Comparison of ENCODE assay signal across 1 cellular context in genomic region chr16:30934827-30935557, GRCh38.
A peak's percentile ranks its signal among the peaks of the same experiment; 100 is the strongest.
TF ChIP-seq lines count a peak whose summit lies in the region.

No MANE protein-coding gene starts in this region.

TF ChIP-seq in HEK293, 187 proteins besides CTCF, POLR2A, EP300 and RAD21 (continued from another document):
- TF ChIP-seq, protein P1, sequence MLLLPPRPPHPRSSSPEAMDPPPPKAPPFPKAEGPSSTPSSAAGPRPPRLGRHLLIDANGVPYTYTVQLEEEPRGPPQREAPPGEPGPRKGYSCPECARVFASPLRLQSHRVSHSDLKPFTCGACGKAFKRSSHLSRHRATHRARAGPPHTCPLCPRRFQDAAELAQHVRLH (tag by site-specific recombination; IDR thresholded peaks at IDR 0.05), result no peak
- TF ChIP-seq ZNF404 (tag by site-specific recombination; IDR thresholded peaks at IDR 0.05) (no peak), ZNF114 (tag by site-specific recombination; IDR thresholded peaks at IDR 0.05) (no peak), GLIS1 (tag by site-specific recombination; IDR thresholded peaks at IDR 0.05) (no peak), ZNF624 (tag by site-specific recombination; IDR thresholded peaks at IDR 0.05) (no peak), ZNF239 (tag by site-specific recombination; IDR thresholded peaks at IDR 0.05) (no peak), PRDM6 (tag by site-specific recombination; IDR thresholded peaks at IDR 0.05) (no peak), ELK4 (IDR thresholded peaks at IDR 0.05; ENCODE audit: borderline replicate concordance, low read depth, low read length) (no peak), ZBTB48 (tag by site-specific recombination; IDR thresholded peaks at IDR 0.05) (peak; percentile 87), ZNF639 (tag by site-specific recombination; IDR thresholded peaks at IDR 0.05) (0 out of 2 replicates have a peak, but pooled peaks have one; percentile 25), RBAK (tag by site-specific recombination; IDR thresholded peaks at IDR 0.05) (no peak), ZNF311 (tag by site-specific recombination; IDR thresholded peaks at IDR 0.05; ENCODE audit: borderline replicate concordance) (no peak), ZNF621 (tag by site-specific recombination; IDR thresholded peaks at IDR 0.05) (no peak), ZNF23 (tag by site-specific recombination; IDR thresholded peaks at IDR 0.05; ENCODE audit: borderline replicate concordance) (no peak), ZNF629 (tag by site-specific recombination; IDR thresholded peaks at IDR 0.05) (peak; percentile 28; the same call in 1 of the 2 replicates), ZNF2 (tag by site-specific recombination; IDR thresholded peaks at IDR 0.05) (peak; percentile 31; the same call in 1 of the 2 replicates), ZNF548 (tag by site-specific recombination; IDR thresholded peaks at IDR 0.05) (no peak), ZNF76 (tag by site-specific recombination; IDR thresholded peaks at IDR 0.05; ENCODE audit: borderline replicate concordance, low read depth) (no peak), EGR2 (tag by site-specific recombination; IDR thresholded peaks at IDR 0.05; ENCODE audit: low read depth) (no peak), ZNF280D (tag by site-specific recombination; IDR thresholded peaks at IDR 0.05) (no peak), ZSCAN16 (tag by site-specific recombination; IDR thresholded peaks at IDR 0.05) (no peak), ZNF654 (tag by site-specific recombination; IDR thresholded peaks at IDR 0.05; ENCODE audit: low read depth) (peak; percentile 89), ZNF843 (tag by site-specific recombination; IDR thresholded peaks at IDR 0.05) (no peak), ZNF24 (tag by site-specific recombination; IDR thresholded peaks at IDR 0.05) (peak; percentile 97), ZNF133 (tag by site-specific recombination; IDR thresholded peaks at IDR 0.05) (no peak), HIC1 (tag by site-specific recombination; IDR thresholded peaks at IDR 0.05) (no peak), PRDM4 (tag by site-specific recombination; IDR thresholded peaks at IDR 0.05) (no peak), YY2 (tag by site-specific recombination; IDR thresholded peaks at IDR 0.05) (peak; percentile 72), ZNF416 (tag by site-specific recombination; IDR thresholded peaks at IDR 0.05) (no peak), ZNF211 (tag by site-specific recombination; IDR thresholded peaks at IDR 0.05; ENCODE audit: low read depth) (no peak), ZEB2 (tag by site-specific recombination; IDR thresholded peaks at IDR 0.05) (peak; percentile 72), KLF1 (tag by site-specific recombination; IDR thresholded peaks at IDR 0.05) (no peak)
- TF ChIP-seq, protein P2, sequence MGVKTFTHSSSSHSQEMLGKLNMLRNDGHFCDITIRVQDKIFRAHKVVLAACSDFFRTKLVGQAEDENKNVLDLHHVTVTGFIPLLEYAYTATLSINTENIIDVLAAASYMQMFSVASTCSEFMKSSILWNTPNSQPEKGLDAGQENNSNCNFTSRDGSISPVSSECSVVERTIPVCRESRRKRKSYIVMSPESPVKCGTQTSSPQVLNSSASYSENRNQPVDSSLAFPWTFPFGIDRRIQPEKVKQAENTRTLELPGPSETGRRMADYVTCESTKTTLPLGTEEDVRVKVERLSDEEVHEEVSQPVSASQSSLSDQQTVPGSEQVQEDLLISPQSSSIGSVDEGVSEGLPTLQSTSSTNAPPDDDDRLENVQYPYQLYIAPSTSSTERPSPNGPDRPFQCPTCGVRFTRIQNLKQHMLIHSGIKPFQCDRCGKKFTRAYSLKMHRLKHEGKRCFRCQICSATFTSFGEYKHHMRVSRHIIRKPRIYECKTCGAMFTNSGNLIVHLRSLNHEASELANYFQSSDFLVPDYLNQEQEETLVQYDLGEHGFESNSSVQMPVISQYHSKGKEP (tag by site-specific recombination; IDR thresholded peaks at IDR 0.05), result no peak
- TF ChIP-seq, protein P3, sequence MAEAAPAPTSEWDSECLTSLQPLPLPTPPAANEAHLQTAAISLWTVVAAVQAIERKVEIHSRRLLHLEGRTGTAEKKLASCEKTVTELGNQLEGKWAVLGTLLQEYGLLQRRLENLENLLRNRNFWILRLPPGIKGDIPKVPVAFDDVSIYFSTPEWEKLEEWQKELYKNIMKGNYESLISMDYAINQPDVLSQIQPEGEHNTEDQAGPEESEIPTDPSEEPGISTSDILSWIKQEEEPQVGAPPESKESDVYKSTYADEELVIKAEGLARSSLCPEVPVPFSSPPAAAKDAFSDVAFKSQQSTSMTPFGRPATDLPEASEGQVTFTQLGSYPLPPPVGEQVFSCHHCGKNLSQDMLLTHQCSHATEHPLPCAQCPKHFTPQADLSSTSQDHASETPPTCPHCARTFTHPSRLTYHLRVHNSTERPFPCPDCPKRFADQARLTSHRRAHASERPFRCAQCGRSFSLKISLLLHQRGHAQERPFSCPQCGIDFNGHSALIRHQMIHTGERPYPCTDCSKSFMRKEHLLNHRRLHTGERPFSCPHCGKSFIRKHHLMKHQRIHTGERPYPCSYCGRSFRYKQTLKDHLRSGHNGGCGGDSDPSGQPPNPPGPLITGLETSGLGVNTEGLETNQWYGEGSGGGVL (tag by site-specific recombination; IDR thresholded peaks at IDR 0.05), result no peak
- TF ChIP-seq, protein P4, sequence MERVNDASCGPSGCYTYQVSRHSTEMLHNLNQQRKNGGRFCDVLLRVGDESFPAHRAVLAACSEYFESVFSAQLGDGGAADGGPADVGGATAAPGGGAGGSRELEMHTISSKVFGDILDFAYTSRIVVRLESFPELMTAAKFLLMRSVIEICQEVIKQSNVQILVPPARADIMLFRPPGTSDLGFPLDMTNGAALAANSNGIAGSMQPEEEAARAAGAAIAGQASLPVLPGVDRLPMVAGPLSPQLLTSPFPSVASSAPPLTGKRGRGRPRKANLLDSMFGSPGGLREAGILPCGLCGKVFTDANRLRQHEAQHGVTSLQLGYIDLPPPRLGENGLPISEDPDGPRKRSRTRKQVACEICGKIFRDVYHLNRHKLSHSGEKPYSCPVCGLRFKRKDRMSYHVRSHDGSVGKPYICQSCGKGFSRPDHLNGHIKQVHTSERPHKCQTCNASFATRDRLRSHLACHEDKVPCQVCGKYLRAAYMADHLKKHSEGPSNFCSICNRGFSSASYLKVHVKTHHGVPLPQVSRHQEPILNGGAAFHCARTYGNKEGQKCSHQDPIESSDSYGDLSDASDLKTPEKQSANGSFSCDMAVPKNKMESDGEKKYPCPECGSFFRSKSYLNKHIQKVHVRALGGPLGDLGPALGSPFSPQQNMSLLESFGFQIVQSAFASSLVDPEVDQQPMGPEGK (tag by site-specific recombination; IDR thresholded peaks at IDR 0.05), result no peak
